29 cellular contexts compared by ENCODE assay signal in the genomic region with DNA sequence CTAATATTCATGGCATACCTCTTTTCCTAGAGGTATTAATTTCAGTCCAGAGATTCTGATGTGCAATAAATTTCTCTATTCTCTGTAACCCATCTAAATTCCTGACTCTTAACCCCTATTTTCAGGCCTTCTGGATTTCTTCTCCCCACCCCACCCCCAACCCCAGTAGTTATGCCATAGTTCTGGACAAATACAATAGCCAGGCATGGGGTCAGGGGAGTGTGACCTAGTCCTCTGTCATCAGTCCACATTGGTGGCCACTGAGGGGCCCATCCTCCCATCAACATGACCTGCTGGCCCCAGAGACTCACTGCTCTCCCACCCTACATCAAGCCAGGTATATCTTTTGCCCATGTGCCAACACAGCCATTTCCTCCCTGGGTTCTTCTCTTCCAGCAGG. TPM values are rescaled to one million over a fixed set of nuclear protein-coding genes. Genes with fewer than 3 reads are reported as not detected.
"Had no signal": no experiment of that assay in that cellular context is flagged by ENCODE, and none has a peak within 500 bp of the region (broad histone marks: within the 10 kb centered on the region; RNA-seq: fewer than 3 reads in every experiment).

No MANE protein-coding gene starts in this region.

- H3K9me3 ChIP-seq: ascending aorta, breast epithelium had no signal

- H3K36me3 ChIP-seq: ascending aorta, breast epithelium, cardiac muscle cell had no signal

- H3K27me3 Mint-ChIP-seq: activated CD4-positive, alpha-beta T cell treated with anti-CD3 and anti-CD28 coated beads, Interleukin-2, amount 10 ng/mL, durations not matched to agents 7 days and 5 days; activated CD8-positive, alpha-beta T cell treated with anti-CD3 and anti-CD28 coated beads for 36 hours; activated naive CD8-positive, alpha-beta T cell had no signal

- H3K4me1 Mint-ChIP-seq: activated CD4-positive, alpha-beta T cell treated with anti-CD3 and anti-CD28 coated beads, Interleukin-2, amount 10 ng/mL, durations not matched to agents 7 days and 5 days; activated T-helper 17 cell treated with anti-CD3 and anti-CD28 coated beads, Interleukin-2, amount 50 U/mL, for 72 hours; WTC11 had no signal

- H3K36me3 Mint-ChIP-seq: activated naive CD8-positive, alpha-beta T cell; brain; WTC11 had no signal

- H3K27ac Mint-ChIP-seq: activated CD4-positive, alpha-beta T cell treated with anti-CD3 and anti-CD28 coated beads, Interleukin-2, amount 10 ng/mL, durations not matched to agents 7 days and 5 days; activated CD8-positive, alpha-beta T cell treated with anti-CD3 and anti-CD28 coated beads for 36 hours; activated naive CD8-positive, alpha-beta T cell; activated T-helper 17 cell treated with anti-CD3 and anti-CD28 coated beads, Interleukin-2, amount 50 U/mL, for 72 hours; dendritic cell treated with granulocyte-macrophage colony-stimulating factor and Interleukin-4, amounts not matched to agents 40 ng/mL and 50 ng/mL, for 4 days; endodermal cell; WTC11 had no signal

- H3K4me3 ChIP-seq: ascending aorta, breast epithelium, cardiac muscle cell, coronary artery, dorsolateral prefrontal cortex had no signal

- DNase-seq: activated CD4-positive, alpha-beta T cell treated with anti-CD3 and anti-CD28 coated beads for 1 hour; activated CD4-positive, alpha-beta T cell treated with anti-CD3 and anti-CD28 coated beads for 4 hours; activated CD4-positive, alpha-beta T cell treated with anti-CD3 and anti-CD28 coated beads, Interleukin-2, amount 10 ng/mL, durations not matched to agents 7 days and 5 days; activated CD4-positive, alpha-beta T cell treated with anti-CD3 and anti-CD28 coated beads, Interleukin-2, amount 50 U/mL, for 4 hours; activated CD8-positive, alpha-beta memory T cell treated with anti-CD3 and anti-CD28 coated beads for 24 hours; activated CD8-positive, alpha-beta T cell treated with anti-CD3 and anti-CD28 coated beads for 36 hours; activated effector memory CD4-positive, alpha-beta T cell treated with Interleukin-2 at 50 U/mL for 16 hours; activated gamma-delta T cell treated with Interleukin-2 at 50 U/mL for 16 hours; activated naive CD4-positive, alpha-beta T cell treated with anti-CD3 and anti-CD28 coated beads, Interleukin-2, amount 50 U/mL, for 16 hours; activated naive CD4-positive, alpha-beta T cell treated with Interleukin-2 at 50 U/mL for 16 hours; activated T-cell treated with anti-CD3 and anti-CD28 coated beads, Interleukin-2, amount 50 U/mL, for 4 hours; central memory CD4-positive, alpha-beta T cell; cerebellar nuclear complex; dorsolateral prefrontal cortex; effector memory CD4-positive, alpha-beta T cell; endodermal cell; foreskin fibroblast; T-helper 2 cell had no signal

- H3K27ac ChIP-seq: ascending aorta, breast epithelium, cardiac muscle cell, coronary artery, dorsolateral prefrontal cortex had no signal

- H3K27me3 ChIP-seq: ascending aorta, breast epithelium, cardiac muscle cell, dorsolateral prefrontal cortex had no signal

- H3K4me1 ChIP-seq: ascending aorta, breast epithelium had no signal

- H3K4me3 Mint-ChIP-seq: activated CD4-positive, alpha-beta T cell treated with anti-CD3 and anti-CD28 coated beads, Interleukin-2, amount 10 ng/mL, durations not matched to agents 7 days and 5 days; activated CD8-positive, alpha-beta T cell treated with anti-CD3 and anti-CD28 coated beads for 36 hours; activated naive CD8-positive, alpha-beta T cell; activated T-cell treated with anti-CD3 and anti-CD28 coated beads, Interleukin-2, amount 50 U/mL, for 4 hours; activated T-helper 17 cell treated with anti-CD3 and anti-CD28 coated beads, Interleukin-2, amount 50 U/mL, for 72 hours; brain; dendritic cell treated with granulocyte-macrophage colony-stimulating factor and Interleukin-4, amounts not matched to agents 40 ng/mL and 50 ng/mL, for 4 days; endodermal cell; WTC11 had no signal

- H3K9me3 Mint-ChIP-seq: activated CD4-positive, alpha-beta T cell treated with anti-CD3 and anti-CD28 coated beads, Interleukin-2, amount 10 ng/mL, durations not matched to agents 7 days and 5 days; activated CD8-positive, alpha-beta T cell treated with anti-CD3 and anti-CD28 coated beads for 36 hours; activated T-cell treated with anti-CD3 and anti-CD28 coated beads, Interleukin-2, amount 50 U/mL, for 4 hours; activated T-helper 17 cell treated with anti-CD3 and anti-CD28 coated beads, Interleukin-2, amount 50 U/mL, for 72 hours; dendritic cell treated with granulocyte-macrophage colony-stimulating factor and Interleukin-4, amounts not matched to agents 40 ng/mL and 50 ng/mL, for 4 days; endodermal cell had no signal

- ATAC-seq: activated CD8-positive, alpha-beta T cell treated with anti-CD3 and anti-CD28 coated beads for 36 hours; activated T-cell treated with anti-CD3 and anti-CD28 coated beads, Interleukin-2, amount 50 U/mL, for 4 hours; activated T-helper 17 cell treated with anti-CD3 and anti-CD28 coated beads, Interleukin-2, amount 50 U/mL, for 72 hours; esophagus mucosa; WTC11 had no signal

RNA-seq across cellular contexts. Expression of a gene that starts 3.8 kb away (rescaled TPM):
- total RNA-seq: ascending aorta, cardiac muscle cell, endodermal cell, esophagus mucosa, frontal cortex, WTC11 had no signal
- polyA plus RNA-seq: cardiac muscle cell had no signal
